Comparison of ENCODE assay signal across 1 cellular context in the genomic region with DNA sequence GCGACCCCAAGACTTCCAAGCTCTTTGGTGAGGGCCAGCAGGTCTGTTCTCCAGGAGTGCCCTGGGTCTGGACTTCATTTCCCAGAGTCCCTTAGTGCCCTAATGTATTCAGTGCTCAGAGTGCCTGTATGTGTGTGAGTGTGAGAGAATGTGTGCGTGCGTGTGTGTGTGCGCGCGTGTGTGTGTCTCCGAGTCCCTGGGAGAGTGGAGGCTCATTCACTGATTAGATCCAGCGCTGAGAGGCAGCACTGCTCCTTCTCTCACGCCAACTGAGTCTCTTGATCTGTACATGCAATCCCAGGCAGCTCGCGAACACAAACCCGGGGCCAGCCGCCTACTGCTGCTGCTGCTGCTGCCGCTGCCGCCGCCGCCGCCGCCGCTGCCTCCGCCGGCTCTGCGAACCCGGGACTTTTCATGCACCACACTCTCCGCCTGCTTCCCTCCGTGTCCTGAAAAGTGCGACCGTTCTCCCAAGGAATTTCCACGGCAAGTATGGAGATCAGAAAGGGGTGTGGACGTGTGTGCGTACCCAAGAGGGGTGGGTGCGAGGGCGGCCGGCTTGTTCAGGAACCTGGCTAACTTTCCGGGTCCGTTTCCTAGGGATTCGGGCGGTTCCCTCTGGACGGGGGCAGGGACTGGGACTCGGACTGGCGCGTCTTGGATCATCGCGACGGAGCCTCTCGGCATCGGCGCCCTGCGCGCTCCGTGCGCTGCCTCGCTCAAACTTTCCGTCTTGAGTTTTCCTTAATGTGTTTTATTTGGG.
TF ChIP-seq lines count a peak whose summit lies in the region.

Gene RNF220 (plus strand): TSS at position 215 of the 763 bp plus-strand sequence.

TF ChIP-seq in HepG2, 621 proteins besides CTCF, POLR2A, EP300 and RAD21 (continued from another document and continues in another):
- TF ChIP-seq ZC3H4 (CRISPR knock-in tag; IDR thresholded peaks at IDR 0.05; ENCODE audit: borderline replicate concordance): no peak
- TF ChIP-seq, protein P1, sequence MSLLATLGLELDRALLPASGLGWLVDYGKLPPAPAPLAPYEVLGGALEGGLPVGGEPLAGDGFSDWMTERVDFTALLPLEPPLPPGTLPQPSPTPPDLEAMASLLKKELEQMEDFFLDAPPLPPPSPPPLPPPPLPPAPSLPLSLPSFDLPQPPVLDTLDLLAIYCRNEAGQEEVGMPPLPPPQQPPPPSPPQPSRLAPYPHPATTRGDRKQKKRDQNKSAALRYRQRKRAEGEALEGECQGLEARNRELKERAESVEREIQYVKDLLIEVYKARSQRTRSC (CRISPR knock-in tag; IDR thresholded peaks at IDR 0.05; ENCODE audit: low read depth): no peak
- 0 out of 2 replicates have a peak, but pooled peaks have one; percentile 15 for TF ChIP-seq ZMAT3 (CRISPR knock-in tag; conservative IDR thresholded peaks at IDR 0.05)
- TF ChIP-seq ZNF674 (CRISPR knock-in tag; IDR thresholded peaks at IDR 0.05; ENCODE audit: low read depth): no peak
- no peak for TF ChIP-seq ZHX2 (IDR thresholded peaks at IDR 0.05; ENCODE audit: low read depth)
- TF ChIP-seq ZHX2 (CRISPR knock-in tag; IDR thresholded peaks at IDR 0.05; ENCODE audit: borderline replicate concordance): no peak
- no peak for TF ChIP-seq THAP9 (CRISPR knock-in tag; IDR thresholded peaks at IDR 0.05; ENCODE audit: borderline replicate concordance)
- TF ChIP-seq TCF7L2 (IDR thresholded peaks at IDR 0.05; ENCODE audit: low read depth, low read length): no peak
- TF ChIP-seq NR2F6 (IDR thresholded peaks at IDR 0.05): no peak
- peak; percentile 36; the same call in 1 of the 2 replicates for TF ChIP-seq NR2F6 (CRISPR knock-in tag; IDR thresholded peaks at IDR 0.05)
- no peak; the same call in 1 of the 2 replicates for TF ChIP-seq MXD4 (CRISPR knock-in tag; IDR thresholded peaks at IDR 0.05)
- no peak for TF ChIP-seq KLF15 (CRISPR knock-in tag; IDR thresholded peaks at IDR 0.05; ENCODE audit: borderline replicate concordance)
- TF ChIP-seq HDAC1 (CRISPR knock-in tag; IDR thresholded peaks at IDR 0.05): peak; percentile 73
- no peak for TF ChIP-seq BRD4 (CRISPR knock-in tag; IDR thresholded peaks at IDR 0.05)
- peak; percentile 58 for TF ChIP-seq ARID5B (CRISPR knock-in tag; IDR thresholded peaks at IDR 0.05)
- TF ChIP-seq IKZF1 (IDR thresholded peaks at IDR 0.05): no peak
- no peak for TF ChIP-seq SMARCC2 (IDR thresholded peaks at IDR 0.05)
- no peak for TF ChIP-seq JUN (CRISPR knock-in tag; IDR thresholded peaks at IDR 0.05)
- TF ChIP-seq FOXA3 (CRISPR knock-in tag; IDR thresholded peaks at IDR 0.05): peak; percentile 37; the same call in 1 of the 2 replicates
- TF ChIP-seq ZNF724P (CRISPR knock-in tag; IDR thresholded peaks at IDR 0.05; ENCODE audit: borderline replicate concordance): 0 out of 2 replicates have a peak, but pooled peaks have one; percentile 60
- TF ChIP-seq DNMT3B (CRISPR knock-in tag; conservative IDR thresholded peaks at IDR 0.05): no peak
- no peak for TF ChIP-seq CHD2 (IDR thresholded peaks at IDR 0.05; ENCODE audit: low read depth, low read length)
- TF ChIP-seq, protein P2, sequence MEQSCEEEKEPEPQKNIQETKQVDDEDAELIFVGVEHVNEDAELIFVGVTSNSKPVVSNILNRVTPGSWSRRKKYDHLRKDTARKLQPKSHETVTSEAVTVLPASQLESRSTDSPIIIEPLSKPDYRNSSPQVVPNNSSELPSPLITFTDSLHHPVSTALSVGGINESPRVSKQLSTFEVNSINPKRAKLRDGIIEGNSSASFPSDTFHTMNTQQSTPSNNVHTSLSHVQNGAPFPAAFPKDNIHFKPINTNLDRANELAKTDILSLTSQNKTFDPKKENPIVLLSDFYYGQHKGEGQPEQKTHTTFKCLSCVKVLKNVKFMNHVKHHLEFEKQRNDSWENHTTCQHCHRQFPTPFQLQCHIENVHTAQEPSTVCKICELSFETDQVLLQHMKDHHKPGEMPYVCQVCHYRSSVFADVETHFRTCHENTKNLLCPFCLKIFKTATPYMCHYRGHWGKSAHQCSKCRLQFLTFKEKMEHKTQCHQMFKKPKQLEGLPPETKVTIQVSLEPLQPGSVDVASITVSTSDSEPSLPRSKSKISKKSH (CRISPR knock-in tag; IDR thresholded peaks at IDR 0.05; ENCODE audit: borderline replicate concordance): peak; percentile 79
- TF ChIP-seq SRF (IDR thresholded peaks at IDR 0.05; ENCODE audit: low read depth, low read length): no peak
- no peak; the same call in 1 of the 2 replicates for TF ChIP-seq KAT7 (CRISPR knock-in tag; IDR thresholded peaks at IDR 0.05; ENCODE audit: borderline replicate concordance)
- peak; percentile 71 for TF ChIP-seq HNRNPLL (IDR thresholded peaks at IDR 0.05; ENCODE audit: low read depth, low read length, poor library complexity, severe bottlenecking)
- TF ChIP-seq HOMEZ (CRISPR knock-in tag; IDR thresholded peaks at IDR 0.05; ENCODE audit: low read depth): peak; percentile 52
- TF ChIP-seq NAIF1 (CRISPR knock-in tag; IDR thresholded peaks at IDR 0.05; ENCODE audit: borderline replicate concordance): no peak
- TF ChIP-seq BRCA1 (CRISPR knock-in tag; IDR thresholded peaks at IDR 0.05): no peak
- no peak for TF ChIP-seq XBP1 (CRISPR knock-in tag; IDR thresholded peaks at IDR 0.05)
- TF ChIP-seq ZNF235 (CRISPR knock-in tag; IDR thresholded peaks at IDR 0.05; ENCODE audit: borderline replicate concordance): peak; percentile 67; the same call in 1 of the 2 replicates
- no peak; the same call in 1 of the 2 replicates for TF ChIP-seq ZNF572 (CRISPR knock-in tag; IDR thresholded peaks at IDR 0.05)
- TF ChIP-seq ZNF678 (CRISPR knock-in tag; IDR thresholded peaks at IDR 0.05): 0 out of 2 replicates have a peak, but pooled peaks have one; percentile 37
- no peak for TF ChIP-seq ZNF382 (CRISPR knock-in tag; IDR thresholded peaks at IDR 0.05; ENCODE audit: borderline replicate concordance)
- TF ChIP-seq CBX2 (IDR thresholded peaks at IDR 0.05; ENCODE audit: low read depth, low read length): no peak
- TF ChIP-seq CBX2 (CRISPR knock-in tag; IDR thresholded peaks at IDR 0.05; ENCODE audit: low read depth): peak; percentile 95
- TF ChIP-seq U2AF2 (IDR thresholded peaks at IDR 0.05; ENCODE audit: low read depth, low read length): no peak
- no peak for TF ChIP-seq ZNF251 (CRISPR knock-in tag; IDR thresholded peaks at IDR 0.05)
- no peak for TF ChIP-seq PHF20 (CRISPR knock-in tag; IDR thresholded peaks at IDR 0.05)
- no peak for TF ChIP-seq ARID2 (CRISPR knock-in tag; IDR thresholded peaks at IDR 0.05; ENCODE audit: borderline replicate concordance)
- TF ChIP-seq KDM3A (CRISPR knock-in tag; IDR thresholded peaks at IDR 0.05; ENCODE audit: low read depth): no peak
- TF ChIP-seq RXRA (CRISPR knock-in tag; IDR thresholded peaks at IDR 0.05): no peak
- TF ChIP-seq, protein P3, sequence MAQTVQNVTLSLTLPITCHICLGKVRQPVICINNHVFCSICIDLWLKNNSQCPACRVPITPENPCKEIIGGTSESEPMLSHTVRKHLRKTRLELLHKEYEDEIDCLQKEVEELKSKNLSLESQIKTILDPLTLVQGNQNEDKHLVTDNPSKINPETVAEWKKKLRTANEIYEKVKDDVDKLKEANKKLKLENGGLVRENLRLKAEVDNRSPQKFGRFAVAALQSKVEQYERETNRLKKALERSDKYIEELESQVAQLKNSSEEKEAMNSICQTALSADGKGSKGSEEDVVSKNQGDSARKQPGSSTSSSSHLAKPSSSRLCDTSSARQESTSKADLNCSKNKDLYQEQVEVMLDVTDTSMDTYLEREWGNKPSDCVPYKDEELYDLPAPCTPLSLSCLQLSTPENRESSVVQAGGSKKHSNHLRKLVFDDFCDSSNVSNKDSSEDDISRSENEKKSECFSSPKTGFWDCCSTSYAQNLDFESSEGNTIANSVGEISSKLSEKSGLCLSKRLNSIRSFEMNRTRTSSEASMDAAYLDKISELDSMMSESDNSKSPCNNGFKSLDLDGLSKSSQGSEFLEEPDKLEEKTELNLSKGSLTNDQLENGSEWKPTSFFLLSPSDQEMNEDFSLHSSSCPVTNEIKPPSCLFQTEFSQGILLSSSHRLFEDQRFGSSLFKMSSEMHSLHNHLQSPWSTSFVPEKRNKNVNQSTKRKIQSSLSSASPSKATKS (CRISPR knock-in tag; IDR thresholded peaks at IDR 0.05): no peak
